Comparison of ENCODE assay signal across 12 cellular contexts in genomic region chr4:60865238-60865637, GRCh38.
A peak's percentile ranks its signal among the peaks of the same experiment; 100 is the strongest.
DNase-seq lines count a peak whose midpoint lies in the region; ATAC-seq and TF ChIP-seq lines count a peak whose summit lies in the region.
"Had no signal": no experiment of that assay in that cellular context is flagged by ENCODE, and none has a peak within 500 bp of the region (broad histone marks: within the 10 kb centered on the region; RNA-seq: fewer than 3 reads in every experiment).

No MANE protein-coding gene starts in this region.

- intact Hi-C loops in dorsolateral prefrontal cortex (cut with DNase I) = no loop called here

- H3K4me3 ChIP-seq in H7 (ENCODE audit: insufficient read depth, low read depth, low read length) = no peak overlapping the region
- H3K4me3 ChIP-seq in dorsolateral prefrontal cortex = no peak overlapping the region

- peak in 51 of 56 donors; percentile 17 to 66 (median 41) for TF ChIP-seq CTCF in dorsolateral prefrontal cortex (IDR thresholded peaks at IDR 0.05 in 54 of 56, conservative IDR thresholded peaks at IDR 0.05 in 2 of 56; ENCODE audit: low read depth in 1 of 56, partially characterized antibody in 56 of 56)

- no peaks in the 10 kb centered on the region for H3K36me3 ChIP-seq in H7 (replicated peaks; ENCODE audit: control insufficient read depth, insufficient read depth, low read length)

- no peak for ATAC-seq in esophagus mucosa
- ATAC-seq: T-cell had no signal

- peak; percentile 18 for DNase-seq in H7
- DNase-seq in NCI-H748 (lab: John Stamatoyannopoulos, UW; ENCODE audit: unreplicated experiment) = peak; percentile 47
- peak in 1 of 10 donors; percentile 16 for DNase-seq in dorsolateral prefrontal cortex
- peak; percentile 4 for DNase-seq in occipital lobe (lab: John Stamatoyannopoulos, UW)
- no peak for DNase-seq in DMS114 treated with DMSO at 0.1 percent for 48 hours (lab: John Stamatoyannopoulos, UW; ENCODE audit: unreplicated experiment)
- no peak for DNase-seq in activated CD4-positive, CD25-positive, alpha-beta regulatory T cell treated with anti-CD3 and anti-CD28 coated beads, Interleukin-2, amount 50 U/mL, for 72 hours
- DNase-seq: activated naive CD4-positive, alpha-beta T cell treated with anti-CD3 and anti-CD28 coated beads, Interleukin-2, amount 50 U/mL, for 16 hours; Calu3; Karpas-422; NCI-H526 treated with DMSO at 0.1 percent for 48 hours; T-cell had no signal

- H3K27me3 ChIP-seq in H7 (ENCODE audit: control insufficient read depth, insufficient read depth, low read length) = no peaks in the 10 kb centered on the region
- no peaks in the 10 kb centered on the region for H3K27me3 ChIP-seq in dorsolateral prefrontal cortex

- H3K27ac ChIP-seq in dorsolateral prefrontal cortex = peak overlapping the region in 1 of 59 donors; percentile 2

Comparison
In these comparisons a context has a peak if more than half of its experiments do, and no peak if none do; other contexts are left out.
1. DNase-seq: peak in H7 (single experiment), NCI-H748 (single experiment) and occipital lobe (single experiment); none in DMS114 treated with DMSO at 0.1 percent for 48 hours (single experiment) and activated CD4-positive, CD25-positive, alpha-beta regulatory T cell treated with anti-CD3 and anti-CD28 coated beads, Interleukin-2, amount 50 U/mL, for 72 hours (single experiment).